ENCODE assay signal across 8 cellular contexts in genomic region chr19:6765738-6766356, GRCh38. TPM values are rescaled to one million over a fixed set of nuclear protein-coding genes. Genes with fewer than 3 reads are reported as not detected.
A peak's percentile ranks its signal among the peaks of the same experiment; 100 is the strongest.
DNase-seq lines count a peak whose midpoint lies in the region; ATAC-seq, FAIRE-seq and TF ChIP-seq lines count a peak whose summit lies in the region.

No MANE protein-coding gene starts in this region.

- peak overlapping the region; percentile 97 for H3K27ac ChIP-seq in CD4-positive, alpha-beta memory T cell (ENCODE audit: low read depth, low read length)
- H3K27ac ChIP-seq in GM12878 (ENCODE audit: control insufficient read depth, insufficient read depth) (peak overlapping the region; percentile 71; the same call in 1 of the 2 replicates), mesendoderm (ENCODE audit: low read depth, low read length) (peak overlapping the region; percentile 71)

- no peaks in the 10 kb centered on the region for H3K9me3 Mint-ChIP-seq in CD4-positive, alpha-beta memory T cell

- BruUV-seq in GM12878 (replicated peaks; lab: Mats Ljungman, UMichigan) = TSS peak; percentile 81

- no peak for TF ChIP-seq RAD21 in GM12878 (IDR thresholded peaks at IDR 0.05; ENCODE audit: insufficient read depth, low read depth, low read length)

- H3K4me3 ChIP-seq in CD4-positive, alpha-beta memory T cell (ENCODE audit: low read length in 2 of 2) = peak overlapping the region; percentile 63 to 80
- H3K4me3 ChIP-seq in LNCaP clone FGC (ENCODE audit: low read depth, low read length) (no peak overlapping the region), GM12878 (peak overlapping the region; percentile 85), mesendoderm (ENCODE audit: low read length) (peak overlapping the region; percentile 91)

- RAD21 ChIA-PET in GM12878 (lab: Charles Lee; ENCODE audit: unreplicated experiment) = no interaction called here

- POLR2A ChIA-PET in CD4-positive, alpha-beta memory T cell (lab: Charles Lee; ENCODE audit: partially characterized antibody) = interaction anchor here (1.6 to 10.7 kb wide), 3 partner anchors 8 to 35 kb away, joined by 5 to 227 read pairs (median 6); no protein-coding TSS in a partner anchor
- POLR2A ChIA-PET in GM12878 (lab: Charles Lee) = interaction anchor here (3.0 kb wide), 1 partner anchor 29 kb away, joined by 19 read pairs; the partner anchor contains the start of gene GPR108

- H3K27me3 Mint-ChIP-seq in CD4-positive, alpha-beta memory T cell = no peaks in the 10 kb centered on the region

- peaks cover 6 to 16% of the 10 kb centered on the region in 2 donors for H3K36me3 Mint-ChIP-seq in CD4-positive, alpha-beta memory T cell

- TF ChIP-seq CTCF in LNCaP clone FGC (IDR thresholded peaks at IDR 0.05; ENCODE audit: control insufficient read depth, extremely low read depth, insufficient read depth) (no peak), GM12878 (IDR thresholded peaks at IDR 0.05 in 2 of 3, conservative IDR thresholded peaks at IDR 0.05 in 1 of 3; ENCODE audit: control insufficient read depth in 2 of 3, extremely low read depth in 1 of 3, insufficient read depth in 1 of 3, low read depth in 3 of 3, low read length in 3 of 3) (no peak)

- peak overlapping the region; percentile 96 for H3K4me2 ChIP-seq in GM12878 (ENCODE audit: control insufficient read depth, insufficient read depth)
- H3K4me2 ChIP-seq in mesendoderm (ENCODE audit: low read length) = peak overlapping the region; percentile 86

- peaks cover 10% of the 10 kb centered on the region for H3K36me3 ChIP-seq in CD4-positive, alpha-beta memory T cell (ENCODE audit: insufficient read depth, low read length)
- H3K36me3 ChIP-seq in GM12878 (ENCODE audit: control insufficient read depth in 2 of 2, insufficient read depth in 2 of 2, low read length in 1 of 2) (no peaks in the 10 kb centered on the region; a peak in 1 of 4 replicates), mesendoderm (ENCODE audit: control insufficient read depth, insufficient read depth, low read length) (no peaks in the 10 kb centered on the region)

- WGBS in GM12878 (ENCODE audit: insufficient coverage, insufficient replicate concordance, low lambda C conversion rate, missing lambda C conversion rate) = 49% methylated on average over 7 of the region's 8 CpGs
- WGBS in mesendoderm (ENCODE audit: extremely low coverage, insufficient coverage, low lambda C conversion rate) = no CpG with 5 or more reads among the region's 8 CpGs

- H3K9me3 ChIP-seq in CD4-positive, alpha-beta memory T cell (ENCODE audit: control insufficient read depth in 1 of 2, low read length in 2 of 2) = no peaks in the 10 kb centered on the region
- H3K9me3 ChIP-seq in GM12878 (replicated peaks; ENCODE audit: control insufficient read depth, insufficient read depth, low read length) = no peaks in the 10 kb centered on the region; the same call in 2 of the 3 replicates

- H4K5ac ChIP-seq in mesendoderm (ENCODE audit: low read length) = no peak overlapping the region

- peak in 3 of 5 donors; percentile 16 to 65 (median 21) for DNase-seq in CD4-positive, alpha-beta memory T cell
- DNase-seq in LNCaP clone FGC (ENCODE audit: low read depth) = peak; percentile 44
- no peak for DNase-seq in GM12878 (ENCODE audit: low read depth, low spot score)
- DNase-seq in mesendoderm = peak; percentile 97
- DNase-seq in SHP77 (lab: John Stamatoyannopoulos, UW) = no peak
- DNase-seq in NCI-H1092 (lab: John Stamatoyannopoulos, UW) = no peak
- no peak for DNase-seq in head of caudate nucleus

- H3K27ac Mint-ChIP-seq in CD4-positive, alpha-beta memory T cell = peak overlapping the region; percentile 89 to 99 (median 96)

- H3K4me1 ChIP-seq in CD4-positive, alpha-beta memory T cell (ENCODE audit: insufficient read depth, low read length) = peaks cover 52% of the 10 kb centered on the region
- peaks cover 23% of the 10 kb centered on the region for H3K4me1 ChIP-seq in GM12878 (ENCODE audit: control insufficient read depth, insufficient read depth, low read length)
- no peaks in the 10 kb centered on the region for H3K4me1 ChIP-seq in mesendoderm (ENCODE audit: control insufficient read depth, low read depth, low read length)

- SMC1A ChIA-PET in GM12878 (lab: Charles Lee; ENCODE audit: uncharacterized antibody, unreplicated experiment) = interaction anchor here (0.7 to 1.0 kb wide), 2 partner anchors 9 to 303 kb away, joined by 3 to 4 read pairs; no protein-coding TSS in a partner anchor

- H3K56ac ChIP-seq in mesendoderm (ENCODE audit: low read length) = peak overlapping the region; percentile 93

- ATAC-seq in GM12878 (no peak), HG02870 (IDR thresholded peaks at IDR 0.05; ENCODE audit: unreplicated experiment) (no peak)

- no peak overlapping the region for H2BK120ac ChIP-seq in mesendoderm (ENCODE audit: low read depth, low read length)

- intact Hi-C loops in CD4-positive, alpha-beta memory T cell (cut with micrococcal nuclease) = loop anchor here (2.0 kb wide), 1 partner anchor 249 kb away; no protein-coding TSS in a partner anchor
- intact Hi-C loops in GM12878 (cut with micrococcal nuclease; ENCODE audit: unreplicated experiment) = loop anchor here (2.0 to 5.0 kb wide), 2 partner anchors 27 to 174 kb away; partner anchors contain the start of genes CD70 and TRIP10
- intact Hi-C loops in head of caudate nucleus (cut with DNase I) = no loop called here

- H3K18ac ChIP-seq in mesendoderm (ENCODE audit: low read length) = no peak overlapping the region

- no peak overlapping the region for H2BK15ac ChIP-seq in mesendoderm (replicated peaks; ENCODE audit: low read depth)

- H4K20me1 ChIP-seq in GM12878 (ENCODE audit: control insufficient read depth, insufficient read depth) = no peaks in the 10 kb centered on the region

- peaks cover 25 to 56% (median 40%) of the 10 kb centered on the region in 4 donors for H3K4me1 Mint-ChIP-seq in CD4-positive, alpha-beta memory T cell

- no peak for FAIRE-seq in GM12878 (lab: Jason Lieb, UNC)

- no peak for TF ChIP-seq EP300 in GM12878 (IDR thresholded peaks at IDR 0.05; ENCODE audit: borderline replicate concordance in 1 of 2, control insufficient read depth in 1 of 2, low read depth in 2 of 2, low read length in 2 of 2)

- CTCF ChIA-PET in CD4-positive, alpha-beta memory T cell (lab: Charles Lee; ENCODE audit: partially characterized antibody) = interaction anchor here (1.3 to 2.4 kb wide), 3 partner anchors 28 to 98 kb away, joined by 5 to 7 read pairs (median 6); no protein-coding TSS in a partner anchor
- CTCF ChIA-PET in GM12878 (lab: Yijun Ruan, JAX) = interaction anchor here (0.8 to 4.0 kb wide), 3 partner anchors 16 to 134 kb away, joined by 4 to 38 read pairs (median 17); partner anchors contain the start of gene GPR108

- peaks cover 9% of the 10 kb centered on the region for H3K79me1 ChIP-seq in mesendoderm (ENCODE audit: low read length)

- no peak overlapping the region for H4K8ac ChIP-seq in mesendoderm (ENCODE audit: low read depth, low read length)

- in situ Hi-C loops in GM12878 (cut with MboI) = no loop called here

- H3K23ac ChIP-seq in mesendoderm (ENCODE audit: low read length) = no peak overlapping the region

- H3K79me2 ChIP-seq in GM12878 (ENCODE audit: control insufficient read depth, insufficient read depth, low read length) = peaks cover 10% of the 10 kb centered on the region
- peaks cover 14% of the 10 kb centered on the region for H3K79me2 ChIP-seq in mesendoderm (ENCODE audit: control insufficient read depth, insufficient read depth, low read length)

- TF ChIP-seq POLR2A in GM12878 (IDR thresholded peaks at IDR 0.05; ENCODE audit: low read depth, low read length) = no peak

- no peaks in the 10 kb centered on the region for H3K27me3 ChIP-seq in CD4-positive, alpha-beta memory T cell (ENCODE audit: insufficient read depth, low read length)
- H3K27me3 ChIP-seq in GM12878 (replicated peaks in 1 of 2; ENCODE audit: control insufficient read depth in 2 of 2, insufficient read depth in 2 of 2, low read length in 1 of 2) (no peaks in the 10 kb centered on the region), mesendoderm (ENCODE audit: insufficient read depth, low read length, poor library complexity) (no peaks in the 10 kb centered on the region)

- peak overlapping the region; percentile 12 for H2BK5ac ChIP-seq in mesendoderm (ENCODE audit: low read length)

- no peak overlapping the region for H3K4ac ChIP-seq in mesendoderm (ENCODE audit: low read depth, low read length)

- peak overlapping the region; percentile 55; the same call in 1 of the 2 replicates for H3K9ac ChIP-seq in GM12878 (ENCODE audit: control insufficient read depth, insufficient read depth, low read length)
- H3K9ac ChIP-seq in mesendoderm (ENCODE audit: low read length) = peak overlapping the region; percentile 79

- no peak overlapping the region for H2AK5ac ChIP-seq in mesendoderm (ENCODE audit: low read length)

- peak overlapping the region; percentile 91 to 98 (median 94) for H3K4me3 Mint-ChIP-seq in CD4-positive, alpha-beta memory T cell

- no peak overlapping the region for H2AFZ ChIP-seq in GM12878 (ENCODE audit: control insufficient read depth, low read depth, low read length)

RNA-seq across cellular contexts. Expression of gene SH2D3A, which starts 1.4 kb away (rescaled TPM):
- 10 to 100 TPM; 59.3 to 64.3 TPM for total RNA-seq in CD4-positive, alpha-beta memory T cell
- polyA plus RNA-seq in CD4-positive, alpha-beta memory T cell = 10 to 100 TPM; 26.9 to 37.9 TPM
- total RNA-seq in GM12878 (2013; cell fraction: nucleolus; rRNA removed) = 22.3 and 28.0 TPM in 2 replicates
- total RNA-seq in GM12878 (2014; rRNA removed) (16.8 and 20.6 TPM in 2 replicates), GM12878 (2014; rRNA removed; fragmentation: Illumina TruSeq; extraction: Trizol) (6.0 and 8.7 TPM in 2 replicates), GM12878 (2021) (18.8 and 20.6 TPM in 2 replicates)
- polyA plus RNA-seq in GM12878 (2011; ENCODE audit: low read depth) = 3.4 TPM
- polyA plus RNA-seq in GM12878 (2011; rRNA removed) (4.9 and 6.6 TPM in 2 replicates), GM12878 (2014; fragmentation: Illumina TruSeq; extraction: Trizol) (3.4 and 7.7 TPM in 2 replicates), GM12878 (2014; fragmentation: Nextera tagmentation; extraction: Ambion mirVana) (1 to 10 TPM in 1 of 2 experiments, under 1 TPM in 1; 0.77 to 1.4 TPM), GM12878 (2014; rRNA removed) (24.4 and 24.7 TPM in 2 replicates), GM12878 (2016; fragmentation: Nextera tagmentation; extraction: Ambion mirVana) (10 to 100 TPM; 10.3 to 12.9 TPM)
- polyA plus RNA-seq in GM12878 (2011; cell fraction: cytosol; rRNA removed) = 9.7 and 13.5 TPM in 2 replicates
- polyA plus RNA-seq in GM12878 (2011; cell fraction: nucleus; rRNA removed) = 23.6 and 26.4 TPM in 2 replicates
- 9.2 and 9.4 TPM in 2 replicates for polyA plus RNA-seq in GM12878 (2012)
- 5.2 and 14.0 TPM in 2 replicates for polyA minus RNA-seq in GM12878 (2011; rRNA and poly(A)+ RNA removed)
- 2.8 and 4.4 TPM in 2 replicates for polyA minus RNA-seq in GM12878 (2011; cell fraction: cytosol; rRNA and poly(A)+ RNA removed)
- 12.5 and 12.8 TPM in 2 replicates for polyA minus RNA-seq in GM12878 (2011; cell fraction: nucleus; rRNA and poly(A)+ RNA removed)
- 39.0 TPM for polyA plus RNA-seq in mesendoderm (2013, experiment 1 of 2)
- polyA plus RNA-seq in mesendoderm (2013, experiment 2 of 2) = 41.0 TPM

RNA-seq across cellular contexts. Expression of gene VAV1, which starts 6.7 kb away (rescaled TPM):
- total RNA-seq in CD4-positive, alpha-beta memory T cell = 10 to 100 TPM; 82.5 to 87.6 TPM
- polyA plus RNA-seq in CD4-positive, alpha-beta memory T cell = 10 to 100 TPM; 16.0 to 23.9 TPM
- 110 and 115 TPM in 2 replicates for total RNA-seq in GM12878 (2013; cell fraction: nucleolus; rRNA removed)
- 46.4 and 50.7 TPM in 2 replicates for total RNA-seq in GM12878 (2014; rRNA removed)
- total RNA-seq in GM12878 (2014; rRNA removed; fragmentation: Illumina TruSeq; extraction: Trizol) = 39.9 and 44.5 TPM in 2 replicates
- total RNA-seq in GM12878 (2021) = 65.4 and 76.8 TPM in 2 replicates
- 25.3 TPM for polyA plus RNA-seq in GM12878 (2011; ENCODE audit: low read depth)
- 21.9 and 36.9 TPM in 2 replicates for polyA plus RNA-seq in GM12878 (2011; rRNA removed)
- 34.2 and 36.5 TPM in 2 replicates for polyA plus RNA-seq in GM12878 (2011; cell fraction: cytosol; rRNA removed)
- polyA plus RNA-seq in GM12878 (2011; cell fraction: nucleus; rRNA removed) = 72.6 and 89.0 TPM in 2 replicates
- polyA plus RNA-seq in GM12878 (2012) = 40.7 and 41.8 TPM in 2 replicates
- polyA plus RNA-seq in GM12878 (2014; fragmentation: Illumina TruSeq; extraction: Trizol) = 31.2 and 47.2 TPM in 2 replicates
- polyA plus RNA-seq in GM12878 (2014; fragmentation: Nextera tagmentation; extraction: Ambion mirVana) = 1 to 10 TPM; 1.6 to 4.3 TPM
- polyA plus RNA-seq in GM12878 (2014; rRNA removed) = 48.5 and 52.7 TPM in 2 replicates
- polyA plus RNA-seq in GM12878 (2016; fragmentation: Nextera tagmentation; extraction: Ambion mirVana) = 10 to 100 TPM; 15.0 to 15.9 TPM
- 51.5 and 71.1 TPM in 2 replicates for polyA minus RNA-seq in GM12878 (2011; rRNA and poly(A)+ RNA removed)
- 14.2 and 18.7 TPM in 2 replicates for polyA minus RNA-seq in GM12878 (2011; cell fraction: cytosol; rRNA and poly(A)+ RNA removed)
- polyA minus RNA-seq in GM12878 (2011; cell fraction: nucleus; rRNA and poly(A)+ RNA removed) = 61.3 and 87.1 TPM in 2 replicates
- polyA plus RNA-seq in mesendoderm (2013, experiment 1 of 2) = 1.0 TPM
- polyA plus RNA-seq in mesendoderm (2013, experiment 2 of 2) = 0.92 TPM

RNA-seq across cellular contexts. Expression of gene TRIP10, which starts 26.4 kb away (rescaled TPM):
- 1 to 10 TPM; 6.1 to 6.5 TPM for total RNA-seq in CD4-positive, alpha-beta memory T cell
- polyA plus RNA-seq in CD4-positive, alpha-beta memory T cell = 1 to 10 TPM; 1.1 to 2.0 TPM
- total RNA-seq in GM12878 (2013; cell fraction: nucleolus; rRNA removed) = 35.0 and 37.1 TPM in 2 replicates
- total RNA-seq in GM12878 (2014; rRNA removed) (34.6 and 39.5 TPM in 2 replicates), GM12878 (2014; rRNA removed; fragmentation: Illumina TruSeq; extraction: Trizol) (28.1 and 28.5 TPM in 2 replicates), GM12878 (2021) (48.6 and 52.7 TPM in 2 replicates)
- polyA plus RNA-seq in GM12878 (2011; ENCODE audit: low read depth) = 18.9 TPM
- polyA plus RNA-seq in GM12878 (2011; rRNA removed) (30.1 and 44.0 TPM in 2 replicates), GM12878 (2014; fragmentation: Illumina TruSeq; extraction: Trizol) (34.7 and 38.5 TPM in 2 replicates), GM12878 (2014; fragmentation: Nextera tagmentation; extraction: Ambion mirVana) (1 to 10 TPM in 1 of 2 experiments, under 1 TPM in 1; 0.79 to 2.2 TPM), GM12878 (2014; rRNA removed) (54.5 and 56.3 TPM in 2 replicates), GM12878 (2016; fragmentation: Nextera tagmentation; extraction: Ambion mirVana) (10 to 100 TPM; 26.6 to 30.4 TPM)
- 35.9 and 44.6 TPM in 2 replicates for polyA plus RNA-seq in GM12878 (2011; cell fraction: cytosol; rRNA removed)
- 86.8 and 103 TPM in 2 replicates for polyA plus RNA-seq in GM12878 (2011; cell fraction: nucleus; rRNA removed)
- 42.0 and 53.2 TPM in 2 replicates for polyA plus RNA-seq in GM12878 (2012)
- polyA minus RNA-seq in GM12878 (2011; rRNA and poly(A)+ RNA removed) = 18.0 and 29.1 TPM in 2 replicates
- polyA minus RNA-seq in GM12878 (2011; cell fraction: cytosol; rRNA and poly(A)+ RNA removed) = 17.6 and 19.0 TPM in 2 replicates
- polyA minus RNA-seq in GM12878 (2011; cell fraction: nucleus; rRNA and poly(A)+ RNA removed) = 16.3 and 21.9 TPM in 2 replicates
- polyA plus RNA-seq in mesendoderm (2013, experiment 1 of 2) = 135 TPM
- 134 TPM for polyA plus RNA-seq in mesendoderm (2013, experiment 2 of 2)

RNA-seq across cellular contexts. Expression of gene GPR108, which starts 28.5 kb away (rescaled TPM):
- 10 to 100 TPM; 75.6 to 85.3 TPM for total RNA-seq in CD4-positive, alpha-beta memory T cell
- 100 to 1,000 TPM in 1 of 2 donors, 10 to 100 TPM in 1; 99.2 to 183 TPM for polyA plus RNA-seq in CD4-positive, alpha-beta memory T cell
- 37.2 and 42.9 TPM in 2 replicates for total RNA-seq in GM12878 (2013; cell fraction: nucleolus; rRNA removed)
- total RNA-seq in GM12878 (2014; rRNA removed) (63.1 and 67.7 TPM in 2 replicates), GM12878 (2014; rRNA removed; fragmentation: Illumina TruSeq; extraction: Trizol) (42.7 and 43.8 TPM in 2 replicates), GM12878 (2021) (64.7 and 71.0 TPM in 2 replicates)
- 17.1 TPM for polyA plus RNA-seq in GM12878 (2011; ENCODE audit: low read depth)
- polyA plus RNA-seq in GM12878 (2011; rRNA removed) (33.6 and 56.2 TPM in 2 replicates), GM12878 (2014; fragmentation: Illumina TruSeq; extraction: Trizol) (28.9 and 56.1 TPM in 2 replicates), GM12878 (2014; fragmentation: Nextera tagmentation; extraction: Ambion mirVana) (10 to 100 TPM in 1 of 2 experiments, 1 to 10 TPM in 1; 4.4 to 17.6 TPM), GM12878 (2014; rRNA removed) (81.1 and 87.2 TPM in 2 replicates), GM12878 (2016; fragmentation: Nextera tagmentation; extraction: Ambion mirVana) (10 to 100 TPM; 57.9 to 63.1 TPM)
- 81.3 and 87.6 TPM in 2 replicates for polyA plus RNA-seq in GM12878 (2011; cell fraction: cytosol; rRNA removed)
- polyA plus RNA-seq in GM12878 (2011; cell fraction: nucleus; rRNA removed) = 178 and 218 TPM in 2 replicates
- 53.1 and 59.7 TPM in 2 replicates for polyA plus RNA-seq in GM12878 (2012)
- polyA minus RNA-seq in GM12878 (2011; rRNA and poly(A)+ RNA removed) = 74.5 TPM in 2 replicates
- 17.3 and 27.0 TPM in 2 replicates for polyA minus RNA-seq in GM12878 (2011; cell fraction: cytosol; rRNA and poly(A)+ RNA removed)
- 32.6 and 40.9 TPM in 2 replicates for polyA minus RNA-seq in GM12878 (2011; cell fraction: nucleus; rRNA and poly(A)+ RNA removed)
- 41.2 TPM for polyA plus RNA-seq in mesendoderm (2013, experiment 1 of 2)
- 40.0 TPM for polyA plus RNA-seq in mesendoderm (2013, experiment 2 of 2)

RNA-seq across cellular contexts. Expression of gene C3, which starts 45.4 kb away (rescaled TPM):
- 1 to 10 TPM; 1.5 to 2.2 TPM for total RNA-seq in CD4-positive, alpha-beta memory T cell
- not detected for polyA plus RNA-seq in CD4-positive, alpha-beta memory T cell
- 3.1 and 4.3 TPM in 2 replicates for total RNA-seq in GM12878 (2013; cell fraction: nucleolus; rRNA removed)
- total RNA-seq in GM12878 (2014; rRNA removed) (0.28 and 1.6 TPM in 2 replicates), GM12878 (2014; rRNA removed; fragmentation: Illumina TruSeq; extraction: Trizol) (0.54 and 1.1 TPM in 2 replicates), GM12878 (2021) (5.9 and 6.7 TPM in 2 replicates)
- polyA plus RNA-seq in GM12878 (2011; ENCODE audit: low read depth) = not detected
- polyA plus RNA-seq in GM12878 (2011; rRNA removed) (1.1 and 1.9 TPM in 2 replicates), GM12878 (2014; fragmentation: Illumina TruSeq; extraction: Trizol) (0.79 and 3.0 TPM in 2 replicates), GM12878 (2014; fragmentation: Nextera tagmentation; extraction: Ambion mirVana) (1 to 10 TPM in 1 of 2 experiments, under 1 TPM in 1; 0.64 to 2.7 TPM), GM12878 (2014; rRNA removed) (0.95 and 2.2 TPM in 2 replicates), GM12878 (2016; fragmentation: Nextera tagmentation; extraction: Ambion mirVana) (under 1 TPM; 0.20 to 0.25 TPM)
- 1.5 and 1.9 TPM in 2 replicates for polyA plus RNA-seq in GM12878 (2011; cell fraction: cytosol; rRNA removed)
- 1.9 and 2.6 TPM in 2 replicates for polyA plus RNA-seq in GM12878 (2011; cell fraction: nucleus; rRNA removed)
- 0.30 and 0.48 TPM in 2 replicates for polyA plus RNA-seq in GM12878 (2012)
- polyA minus RNA-seq in GM12878 (2011; rRNA and poly(A)+ RNA removed) = 2.0 and 2.3 TPM in 2 replicates
- 48.6 and 52.2 TPM in 2 replicates for polyA minus RNA-seq in GM12878 (2011; cell fraction: cytosol; rRNA and poly(A)+ RNA removed)
- polyA minus RNA-seq in GM12878 (2011; cell fraction: nucleus; rRNA and poly(A)+ RNA removed) = 4.1 and 16.8 TPM in 2 replicates
- 5.4 TPM for polyA plus RNA-seq in mesendoderm (2013, experiment 1 of 2)
- polyA plus RNA-seq in mesendoderm (2013, experiment 2 of 2) = 4.8 TPM

Comparison
In these comparisons a context has a peak if more than half of its experiments do, and no peak if none do; other contexts are left out.
1. DNase-seq: peak in CD4-positive, alpha-beta memory T cell (3 of 5), LNCaP clone FGC (single experiment) and mesendoderm (single experiment); none in GM12878 (single experiment), SHP77 (0 of 2), NCI-H1092 (single experiment) and head of caudate nucleus (0 of 42).
2. Peak in every context shown above with its lines, with median percentiles within 50 percentile points of each other: H3K27ac ChIP-seq.